ENCODE assay signal across 21 cellular contexts in genomic region chr21:31728952-31729351, GRCh38. TPM values are rescaled to one million over a fixed set of nuclear protein-coding genes. Genes with fewer than 3 reads are reported as not detected.
DNase-seq lines count a peak whose midpoint lies in the region; ATAC-seq, FAIRE-seq and TF ChIP-seq lines count a peak whose summit lies in the region.
"Had no signal": no experiment of that assay in that cellular context is flagged by ENCODE, and none has a peak within 500 bp of the region (broad histone marks: within the 10 kb centered on the region; RNA-seq: fewer than 3 reads in every experiment).

No MANE protein-coding gene starts in this region.

- no peaks in the 10 kb centered on the region for H3K36me3 ChIP-seq in ACC112 (ENCODE audit: insufficient read depth, low read length)
- H3K36me3 ChIP-seq in HUES64 (ENCODE audit: insufficient read depth, low read length) = peaks cover 12% of the 10 kb centered on the region; the same call in 1 of the 2 replicates
- H3K36me3 ChIP-seq in astrocyte (ENCODE audit: insufficient read depth, low read length) = no peaks in the 10 kb centered on the region
- peaks cover 6 to 7% of the 10 kb centered on the region in 2 experiments for H3K36me3 ChIP-seq in mesenchymal stem cell (ENCODE audit: control insufficient read depth in 1 of 2, insufficient read depth in 2 of 2, low read depth in 1 of 2, low read length in 2 of 2)
- H3K36me3 ChIP-seq: vagina had no signal

- no peak overlapping the region for H4K8ac ChIP-seq in mesenchymal stem cell (ENCODE audit: low read length)

- H3K4ac ChIP-seq in mesenchymal stem cell (ENCODE audit: low read depth in 1 of 2, low read length in 2 of 2) = no peak overlapping the region

- peaks cover 11% of the 10 kb centered on the region for H3K4me1 Mint-ChIP-seq in astrocyte (ENCODE audit: low read depth, unreplicated experiment)

- ATAC-seq in HG02840 (IDR thresholded peaks at IDR 0.05; ENCODE audit: low FRiP score, unreplicated experiment) (no peak), GM21825 (IDR thresholded peaks at IDR 0.05; ENCODE audit: unreplicated experiment) (no peak)
- ATAC-seq: stimulated activated naive CD8-positive, alpha-beta T cell treated with anti-CD3 and anti-CD28 coated beads, Interleukin-15, amount 100 ng/mL, for 72 hours had no signal

- H3K27ac Mint-ChIP-seq in astrocyte (ENCODE audit: unreplicated experiment) = no peak overlapping the region
- H3K27ac Mint-ChIP-seq: activated B cell treated with CpG ODN at 0.5 μM for 24 hours; stimulated activated naive CD8-positive, alpha-beta T cell treated with anti-CD3 and anti-CD28 coated beads, Interleukin-15, amount 100 ng/mL, for 72 hours had no signal

- no peaks in the 10 kb centered on the region for H3K27me3 Mint-ChIP-seq in astrocyte (ENCODE audit: low read depth, unreplicated experiment)
- H3K27me3 Mint-ChIP-seq: activated B cell treated with CpG ODN at 0.5 μM for 24 hours; stimulated activated naive CD8-positive, alpha-beta T cell treated with anti-CD3 and anti-CD28 coated beads, Interleukin-15, amount 100 ng/mL, for 72 hours had no signal

- H3K4me3 ChIP-seq in ACC112 (ENCODE audit: low read depth, low read length) (peak overlapping the region; percentile 79), HUES64 (ENCODE audit: low read length) (peak overlapping the region; percentile 91), astrocyte (ENCODE audit: insufficient read depth, low read depth, low read length) (no peak overlapping the region), mesenchymal stem cell (ENCODE audit: insufficient read depth in 1 of 2, low read depth in 1 of 2, low read length in 2 of 2) (peak overlapping the region in 1 of 2 experiments; percentile 88)

- no peak overlapping the region for H2BK120ac ChIP-seq in mesenchymal stem cell (ENCODE audit: low read depth, low read length)

- no peak overlapping the region for H2BK12ac ChIP-seq in mesenchymal stem cell (ENCODE audit: low read length in 2 of 2)

- H2BK15ac ChIP-seq in mesenchymal stem cell (ENCODE audit: low read depth, poor library complexity, severe bottlenecking) = no peak overlapping the region

- H3K9ac ChIP-seq in HUES64 (ENCODE audit: low read depth, low read length) (no peak overlapping the region), astrocyte (ENCODE audit: low read length) (no peak overlapping the region), mesenchymal stem cell (ENCODE audit: low read length) (peak overlapping the region; percentile 90)
- H3K9ac ChIP-seq: parathyroid adenoma had no signal

- H3K79me1 ChIP-seq in mesenchymal stem cell (replicated peaks; ENCODE audit: low read length, poor library complexity, severe bottlenecking) = peaks cover 2% of the 10 kb centered on the region

- H3K14ac ChIP-seq in mesenchymal stem cell (ENCODE audit: low read length in 2 of 2) = no peak overlapping the region

- no peak overlapping the region for H4K91ac ChIP-seq in mesenchymal stem cell (ENCODE audit: low read length)

- TF ChIP-seq CTCF in astrocyte (IDR thresholded peaks at IDR 0.05; ENCODE audit: insufficient read depth, low read depth, low read length) = no peak

- no peak overlapping the region for H3K23ac ChIP-seq in mesenchymal stem cell (ENCODE audit: low read length in 2 of 2)

- H3K27me3 ChIP-seq in ACC112 (ENCODE audit: insufficient read depth, low read length) (no peaks in the 10 kb centered on the region), HUES64 (ENCODE audit: insufficient read depth, low read length) (no peaks in the 10 kb centered on the region), astrocyte (ENCODE audit: insufficient read depth, low read length) (no peaks in the 10 kb centered on the region), mesenchymal stem cell (ENCODE audit: control insufficient read depth in 1 of 2, insufficient read depth in 1 of 2, low read length in 2 of 2) (no peaks in the 10 kb centered on the region)
- H3K27me3 ChIP-seq: vagina had no signal

- no peak overlapping the region for H2BK5ac ChIP-seq in mesenchymal stem cell (ENCODE audit: low read depth, low read length, poor library complexity, severe bottlenecking)

- H4K20me1 ChIP-seq in astrocyte (ENCODE audit: insufficient read depth, low read length) = peaks cover 67% of the 10 kb centered on the region

- no peaks in the 10 kb centered on the region for H3K36me3 Mint-ChIP-seq in astrocyte (ENCODE audit: low read depth, unreplicated experiment)

- no peaks in the 10 kb centered on the region for H3K9me3 Mint-ChIP-seq in astrocyte (ENCODE audit: unreplicated experiment)
- H3K9me3 Mint-ChIP-seq: activated B cell treated with CpG ODN at 0.5 μM for 24 hours; stimulated activated naive CD8-positive, alpha-beta T cell treated with anti-CD3 and anti-CD28 coated beads, Interleukin-15, amount 100 ng/mL, for 72 hours had no signal

- no peak for DNase-seq in astrocyte (ENCODE audit: low read depth)
- DNase-seq in mesenchymal stem cell = no peak
- DNase-seq in activated CD4-positive, alpha-beta T cell treated with anti-CD3 and anti-CD28 coated beads for 48 hours = no peak
- DNase-seq in effector CD4-positive, alpha-beta T cell = no peak
- DNase-seq: activated B cell treated with CpG ODN at 0.5 μM for 24 hours; activated gamma-delta T cell; anterior cingulate cortex; glutamatergic neuron; NCI-H1694 treated with DMSO at 0.1 percent for 48 hours; NCI-H510A; stimulated activated CD4-positive, alpha-beta T cell treated with anti-CD3 and anti-CD28 coated beads, Interleukin-12 subunit alpha, Interleukin-12 subunit beta, amount 100 ng/mL, for 4 hours; stimulated activated naive CD8-positive, alpha-beta T cell treated with anti-CD3 and anti-CD28 coated beads, Interleukin-15, amount 100 ng/mL, for 72 hours had no signal

- H3K27ac ChIP-seq in ACC112 (ENCODE audit: low read depth, low read length) = no peak overlapping the region
- no peak overlapping the region for H3K27ac ChIP-seq in HUES64 (ENCODE audit: low read depth, low read length)
- no peak overlapping the region for H3K27ac ChIP-seq in astrocyte (ENCODE audit: low read depth, low read length)
- H3K27ac ChIP-seq in mesenchymal stem cell (ENCODE audit: low read length, poor library complexity, severe bottlenecking) = no peak overlapping the region
- H3K27ac ChIP-seq: epithelial cell of prostate, parathyroid adenoma, vagina had no signal

- peaks cover 25% of the 10 kb centered on the region for H3K4me1 ChIP-seq in ACC112 (ENCODE audit: control insufficient read depth, insufficient read depth, low read length, unreplicated experiment)
- H3K4me1 ChIP-seq in HUES64 (ENCODE audit: insufficient read depth, low read length) = peaks cover 31% of the 10 kb centered on the region
- H3K4me1 ChIP-seq in astrocyte (ENCODE audit: insufficient read depth, low read length) = peaks cover 24% of the 10 kb centered on the region
- H3K4me1 ChIP-seq in mesenchymal stem cell (ENCODE audit: control insufficient read depth, insufficient read depth, low read depth, low read length) = peaks cover 7% of the 10 kb centered on the region

- H3K4me3 Mint-ChIP-seq in astrocyte (ENCODE audit: unreplicated experiment) = no peak overlapping the region
- H3K4me3 Mint-ChIP-seq: activated B cell treated with CpG ODN at 0.5 μM for 24 hours; stimulated activated naive CD8-positive, alpha-beta T cell treated with anti-CD3 and anti-CD28 coated beads, Interleukin-15, amount 100 ng/mL, for 72 hours had no signal

- FAIRE-seq in astrocyte (lab: Jason Lieb, UNC) = no peak
- FAIRE-seq: G401.6, RCC 7860 had no signal

- H2AFZ ChIP-seq in ACC112 (ENCODE audit: low read length, unreplicated experiment) (no peak overlapping the region), astrocyte (ENCODE audit: low read depth, low read length) (no peak overlapping the region), mesenchymal stem cell (ENCODE audit: low read depth, low read length) (no peak overlapping the region)
- H2AFZ ChIP-seq: parathyroid adenoma had no signal

- H3K18ac ChIP-seq in mesenchymal stem cell (ENCODE audit: low read depth in 1 of 2, low read length in 2 of 2) = no peak overlapping the region

- H3K9me3 ChIP-seq in HUES64 (ENCODE audit: insufficient read depth, low read depth, low read length) (no peaks in the 10 kb centered on the region), astrocyte (ENCODE audit: insufficient read depth, low read depth, low read length) (no peaks in the 10 kb centered on the region), mesenchymal stem cell (ENCODE audit: control insufficient read depth, low read length) (no peaks in the 10 kb centered on the region)
- H3K9me3 ChIP-seq: vagina had no signal

- H3K4me2 ChIP-seq in astrocyte (ENCODE audit: low read length) (peak overlapping the region; percentile 96), mesenchymal stem cell (ENCODE audit: low read length, poor library complexity, severe bottlenecking) (no peak overlapping the region)

- no peak overlapping the region for H2AK5ac ChIP-seq in mesenchymal stem cell (ENCODE audit: low read length, severe bottlenecking)

- H3K79me2 ChIP-seq in ACC112 (ENCODE audit: control insufficient read depth, insufficient read depth, low read length, unreplicated experiment) (peaks cover 84% of the 10 kb centered on the region), astrocyte (ENCODE audit: insufficient read depth, low read length) (peaks cover 77% of the 10 kb centered on the region)

- 85% methylated on average over 3 of the region's 3 CpGs for WGBS in HUES64
- WGBS in mesenchymal stem cell = 85% methylated on average over 3 of the region's 3 CpGs

RNA-seq across cellular contexts. Expression of gene SCAF4, which starts 3.0 kb away (rescaled TPM):
- polyA plus RNA-seq in HUES64 (2013, experiment 1 of 2) = 35.4 TPM
- 40.5 TPM for polyA plus RNA-seq in HUES64 (2013, experiment 2 of 2)
- total RNA-seq in astrocyte = 28.7 and 32.9 TPM in 2 replicates
- 22.2 TPM for polyA plus RNA-seq in mesenchymal stem cell (2013, experiment 1 of 2)
- 21.4 TPM for polyA plus RNA-seq in mesenchymal stem cell (2013, experiment 2 of 2)
